ENCODE assay signal across 12 cellular contexts in genomic region chr6:119467478-119468081, GRCh38.
DNase-seq lines count a peak whose midpoint lies in the region; FAIRE-seq and TF ChIP-seq lines count a peak whose summit lies in the region.
"Had no signal": no experiment of that assay in that cellular context is flagged by ENCODE, and none has a peak within 500 bp of the region (broad histone marks: within the 10 kb centered on the region; RNA-seq: fewer than 3 reads in every experiment).

No MANE protein-coding gene starts in this region.

- H3K4me1 ChIP-seq in ACC112 (ENCODE audit: control insufficient read depth, insufficient read depth, low read length, unreplicated experiment) (peaks cover 5% of the 10 kb centered on the region), kidney (ENCODE audit: control insufficient read depth in 1 of 2, insufficient read depth in 1 of 2, low read depth in 1 of 2, low read length in 2 of 2) (no peaks in the 10 kb centered on the region)

- H3K27ac ChIP-seq in ACC112 (ENCODE audit: low read depth, low read length) (peak overlapping the region; percentile 21), kidney (ENCODE audit: low read depth in 2 of 2, low read length in 2 of 2) (no peak overlapping the region)

- intact Hi-C loops in kidney (cut with DNase I) = no loop called here
- intact Hi-C loops in posterior vena cava (cut with DNase I) = no loop called here

- TF ChIP-seq CTCF in kidney (IDR thresholded peaks at IDR 0.05; ENCODE audit: borderline replicate concordance, extremely low read depth, insufficient read depth) = no peak

- FAIRE-seq in GM18507 (lab: Jason Lieb, UNC) (peak; percentile 31), kidney (lab: Jason Lieb, UNC) (peak; percentile 3)

- no peaks in the 10 kb centered on the region for H3K9me3 ChIP-seq in kidney (ENCODE audit: control insufficient read depth in 1 of 2, low read length in 2 of 2)

- peak overlapping the region; percentile 65 for H3K4me3 ChIP-seq in ACC112 (ENCODE audit: low read depth, low read length)
- H3K4me3 ChIP-seq in kidney (ENCODE audit: low read length in 2 of 2) = peak overlapping the region; percentile 19 to 44

- DNase-seq in GM18507 (ENCODE audit: extremely low spot score, insufficient read length, low read depth) (no peak), amniotic epithelial cell (ENCODE audit: low read depth) (peak; percentile 82), kidney (no peak), DMS 273 treated with DMSO at 0.1 percent for 48 hours (lab: John Stamatoyannopoulos, UW) (no peak), amygdala (lab: John Stamatoyannopoulos, UW) (no peak), posterior vena cava (ENCODE audit: low spot score) (no peak), RKO (ENCODE audit: low spot score) (no peak)
- DNase-seq: effector CD8-positive, alpha-beta T cell; NCI-H524 treated with DMSO at 0.1 percent for 48 hours; nucleus accumbens; T-helper 17 cell had no signal

- H3K27me3 ChIP-seq in ACC112 (ENCODE audit: insufficient read depth, low read length) = no peaks in the 10 kb centered on the region

- peak overlapping the region; percentile 52 for H2AFZ ChIP-seq in ACC112 (ENCODE audit: low read length, unreplicated experiment)

- no peak overlapping the region for H3K9ac ChIP-seq in kidney (ENCODE audit: low read length in 2 of 2)

- H3K79me2 ChIP-seq in ACC112 (ENCODE audit: control insufficient read depth, insufficient read depth, low read length, unreplicated experiment) = no peaks in the 10 kb centered on the region

- H3K36me3 ChIP-seq in ACC112 (ENCODE audit: insufficient read depth, low read length) (no peaks in the 10 kb centered on the region), kidney (ENCODE audit: control insufficient read depth in 1 of 2, insufficient read depth in 2 of 2, low read length in 2 of 2) (no peaks in the 10 kb centered on the region)
